Comparison of ENCODE assay signal across 13 cellular contexts in the genomic region with DNA sequence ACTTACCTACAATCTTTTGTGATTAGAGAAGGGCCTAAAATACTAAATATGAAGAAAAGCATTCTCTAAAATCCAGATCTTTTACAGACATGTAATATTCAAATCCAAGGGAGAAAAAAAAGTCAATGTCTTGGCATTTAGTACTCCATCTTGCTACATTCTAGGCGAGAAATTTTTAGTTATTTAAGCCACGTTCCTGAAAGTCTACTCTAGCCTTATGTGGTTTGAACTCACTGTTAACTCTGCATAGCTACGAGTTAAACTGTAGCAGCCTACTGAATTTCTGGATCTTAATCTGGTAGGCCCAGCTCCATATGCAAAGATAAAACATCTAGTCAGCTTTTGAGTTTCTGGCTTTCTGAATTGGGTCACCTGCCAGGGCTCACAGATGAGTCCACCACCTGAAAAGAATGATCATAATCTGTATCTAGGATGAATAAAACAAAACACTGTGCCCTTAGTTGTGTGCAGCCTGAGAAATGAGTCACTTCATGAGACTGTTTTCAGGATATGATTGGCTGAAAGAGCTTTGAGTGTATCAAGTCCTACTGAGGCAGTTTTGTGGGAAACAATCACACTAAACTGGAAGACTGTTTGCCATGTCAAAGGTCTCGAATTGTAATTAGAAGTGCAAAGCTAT. TPM values are rescaled to one million over a fixed set of nuclear protein-coding genes. Genes with fewer than 3 reads are reported as not detected.
DNase-seq lines count a peak whose midpoint lies in the region; TF ChIP-seq lines count a peak whose summit lies in the region.
"Had no signal": no experiment of that assay in that cellular context is flagged by ENCODE, and none has a peak within 500 bp of the region (broad histone marks: within the 10 kb centered on the region; RNA-seq: fewer than 3 reads in every experiment).

No MANE protein-coding gene starts in this region.

- H3K9me3 ChIP-seq in sigmoid colon: no peaks in the 10 kb centered on the region

- no peak overlapping the region for H3K4me3 ChIP-seq in sigmoid colon

- H3K27ac ChIP-seq in sigmoid colon: no peak overlapping the region

- TF ChIP-seq POLR2A in sigmoid colon (IDR thresholded peaks at IDR 0.05): no peak

- DNase-seq in COLO829 (ENCODE audit: low spot score) (peak; percentile 35), HFFc6 (no peak), fibroblast of peridontal ligament (ENCODE audit: extremely low read depth) (peak; percentile 23), activated gamma-delta T cell treated with Interleukin-2 at 50 U/mL for 16 hours (no peak), sigmoid colon (no peak), GF-D8 (lab: John Stamatoyannopoulos, UW) (no peak), HuH-7.5 (ENCODE audit: low spot score) (no peak)
- peak; percentile 64 for DNase-seq in activated CD4-positive, alpha-beta memory T cell treated with anti-CD3 and anti-CD28 coated beads for 36 hours
- DNase-seq: CD4-positive, CD25-positive, alpha-beta regulatory T cell; left cardiac atrium; NCI-H1105 treated with DMSO at 0.1 percent for 48 hours; NCI-H345; OCI-M1 had no signal

- H3K27ac Mint-ChIP-seq in HFFc6: peak overlapping the region; percentile 69
- H3K27ac Mint-ChIP-seq in activated CD4-positive, alpha-beta memory T cell treated with anti-CD3 and anti-CD28 coated beads for 36 hours: peak overlapping the region; percentile 66

- peaks cover 49% of the 10 kb centered on the region for H3K4me1 Mint-ChIP-seq in HFFc6 (ENCODE audit: low read depth)
- peaks cover 59% of the 10 kb centered on the region for H3K4me1 Mint-ChIP-seq in activated CD4-positive, alpha-beta memory T cell treated with anti-CD3 and anti-CD28 coated beads for 36 hours (ENCODE audit: low read depth)

- H3K4me1 ChIP-seq in sigmoid colon: peaks cover 0 to 28% (median 17%) of the 10 kb centered on the region in 4 donors

- no peak overlapping the region; the same call in 1 of the 2 replicates for H3K4me3 Mint-ChIP-seq in HFFc6
- H3K4me3 Mint-ChIP-seq in activated CD4-positive, alpha-beta memory T cell treated with anti-CD3 and anti-CD28 coated beads for 36 hours: no peak overlapping the region

- no peaks in the 10 kb centered on the region for H3K36me3 Mint-ChIP-seq in HFFc6 (ENCODE audit: low read depth)
- no peaks in the 10 kb centered on the region for H3K36me3 Mint-ChIP-seq in activated CD4-positive, alpha-beta memory T cell treated with anti-CD3 and anti-CD28 coated beads for 36 hours
- H3K36me3 Mint-ChIP-seq: CD4-positive, CD25-positive, alpha-beta regulatory T cell had no signal

- H3K27me3 Mint-ChIP-seq in HFFc6 (ENCODE audit: insufficient read depth): no peaks in the 10 kb centered on the region
- no peaks in the 10 kb centered on the region for H3K27me3 Mint-ChIP-seq in activated CD4-positive, alpha-beta memory T cell treated with anti-CD3 and anti-CD28 coated beads for 36 hours
- H3K27me3 Mint-ChIP-seq: CD4-positive, CD25-positive, alpha-beta regulatory T cell had no signal

- H3K27me3 ChIP-seq in sigmoid colon: no peaks in the 10 kb centered on the region

- no peaks in the 10 kb centered on the region for H3K36me3 ChIP-seq in sigmoid colon

- TF ChIP-seq CTCF in HFFc6 (IDR thresholded peaks at IDR 0.05) (no peak), sigmoid colon (IDR thresholded peaks at IDR 0.05) (no peak)

- intact Hi-C loops in activated CD4-positive, alpha-beta memory T cell treated with anti-CD3 and anti-CD28 coated beads for 36 hours (cut with micrococcal nuclease): loop anchor here (10.0 kb wide), 1 partner anchor 1131 kb away; a partner anchor contains a TSS
- intact Hi-C loops in sigmoid colon (cut with DNase I): loop anchor here (10.0 kb wide), 1 partner anchor 179 kb away; no protein-coding TSS in a partner anchor

- TF ChIP-seq EP300 in sigmoid colon (IDR thresholded peaks at IDR 0.05): no peak

- H3K9me3 Mint-ChIP-seq in HFFc6: no peaks in the 10 kb centered on the region
- no peaks in the 10 kb centered on the region for H3K9me3 Mint-ChIP-seq in activated CD4-positive, alpha-beta memory T cell treated with anti-CD3 and anti-CD28 coated beads for 36 hours
- H3K9me3 Mint-ChIP-seq: CD4-positive, CD25-positive, alpha-beta regulatory T cell had no signal

- 85 to 89% methylated on average over 4 of the region's 4 CpGs for WGBS in sigmoid colon, 2 donors

- POLR2A ChIA-PET in activated CD4-positive, alpha-beta memory T cell treated with anti-CD3 and anti-CD28 coated beads for 36 hours (lab: Charles Lee): interaction anchor here (1.0 to 1.2 kb wide), 2 partner anchors 44 to 142 kb away, joined by 3 to 4 read pairs; no protein-coding TSS in a partner anchor

- CTCF ChIA-PET in activated CD4-positive, alpha-beta memory T cell treated with anti-CD3 and anti-CD28 coated beads for 36 hours (lab: Charles Lee): no interaction called here

RNA-seq across cellular contexts. Expression of a gene that starts 3.2 kb away (rescaled TPM):
- 10 to 100 TPM in 3 of 6 experiments, 1 to 10 TPM in 3; 9.4 to 11.1 (median 10.0) TPM for total RNA-seq in HFFc6 (2021; fragmentation: NEBNext Ultra II Directional; extraction: Animal tissue kit (Norgen Biotek cat#: 25700))
- total RNA-seq in activated CD4-positive, alpha-beta memory T cell treated with anti-CD3 and anti-CD28 coated beads for 36 hours: 10 to 100 TPM; 10.7 to 11.4 TPM
- 10 to 100 TPM; 16.1 to 19.1 (median 17.0) TPM for total RNA-seq in sigmoid colon
- polyA plus RNA-seq in sigmoid colon: 1 to 10 TPM; 3.9 to 4.8 (median 4.2) TPM

RNA-seq across cellular contexts. Expression of a gene that starts 4.8 kb away (rescaled TPM):
- 10 to 100 TPM; 32.9 to 39.5 (median 35.0) TPM for total RNA-seq in HFFc6 (2021; fragmentation: NEBNext Ultra II Directional; extraction: Animal tissue kit (Norgen Biotek cat#: 25700))
- 10 to 100 TPM; 17.3 to 18.6 TPM for total RNA-seq in activated CD4-positive, alpha-beta memory T cell treated with anti-CD3 and anti-CD28 coated beads for 36 hours
- total RNA-seq in sigmoid colon: 10 to 100 TPM; 15.9 to 20.3 (median 17.0) TPM
- polyA plus RNA-seq in sigmoid colon: 10 to 100 TPM in 2 of 3 donors, 1 to 10 TPM in 1; 8.6 to 37.1 (median 11.4) TPM

Comparison
In these comparisons a context has a peak if more than half of its experiments do, and no peak if none do; other contexts are left out.
1. DNase-seq: peak in COLO829 (single experiment), activated CD4-positive, alpha-beta memory T cell treated with anti-CD3 and anti-CD28 coated beads for 36 hours (single experiment) and fibroblast of peridontal ligament (single experiment); none in HFFc6 (single experiment), activated gamma-delta T cell treated with Interleukin-2 at 50 U/mL for 16 hours (single experiment), sigmoid colon (single experiment), GF-D8 (single experiment) and HuH-7.5 (single experiment).